7 cellular contexts compared by ENCODE assay signal in genomic region chr2:238797537-238797936, GRCh38.
"Had no signal": no experiment of that assay in that cellular context is flagged by ENCODE, and none has a peak within 500 bp of the region (broad histone marks: within the 10 kb centered on the region; RNA-seq: fewer than 3 reads in every experiment).

No MANE protein-coding gene starts in this region.

- H3K36me3 ChIP-seq: HAP-1 had no signal

- ATAC-seq: HCT116 had no signal

- H3K27ac Mint-ChIP-seq: HFFc6 had no signal

- H3K27ac ChIP-seq: GM23248 had no signal

- H3K9ac ChIP-seq: GM23248 had no signal

- H2AFZ ChIP-seq: GM23248 had no signal

- H3K9me3 Mint-ChIP-seq: HFFc6 had no signal

- H3K4me3 Mint-ChIP-seq: HFFc6 had no signal

- H3K4me3 ChIP-seq: GM23248, HAP-1 had no signal

- H3K9me3 ChIP-seq: HAP-1 had no signal

- H3K4me1 ChIP-seq: HAP-1 had no signal

- DNase-seq: GM23248, GOT3, H7, HCEC 1CT, HFFc6 had no signal
